In the genomic region with DNA sequence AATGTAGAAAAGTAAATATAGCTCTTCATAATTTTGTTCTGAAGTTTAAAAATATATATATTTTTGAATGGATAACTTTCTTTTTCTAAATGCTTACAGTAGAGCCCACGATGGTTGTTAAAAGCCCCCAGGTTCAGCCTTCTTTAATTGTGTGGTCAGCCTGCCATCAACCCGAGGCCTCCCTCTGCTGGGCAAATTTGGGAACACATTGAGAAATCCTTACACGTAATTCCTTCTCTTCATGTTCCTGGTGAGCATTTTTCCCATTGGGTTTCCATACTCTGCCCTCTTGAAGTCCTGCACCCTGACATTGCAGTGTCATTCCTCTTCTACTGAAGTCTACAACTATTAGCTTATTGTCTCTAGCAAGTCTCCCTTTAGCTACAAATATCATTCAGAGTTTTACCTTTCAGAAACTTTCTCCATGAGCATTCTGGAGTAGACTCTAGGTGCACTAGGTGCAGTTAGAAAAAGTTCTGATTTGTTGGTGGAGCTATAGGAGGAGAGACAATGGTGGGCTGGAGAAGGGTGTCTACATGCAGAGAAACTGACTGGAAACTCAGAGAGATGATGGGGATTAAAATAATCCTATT, we compare ENCODE assay signal across 8 cellular contexts. TPM values are rescaled to one million over a fixed set of nuclear protein-coding genes. Genes with fewer than 3 reads are reported as not detected.
DNase-seq lines count a peak whose midpoint lies in the region; ATAC-seq, FAIRE-seq and TF ChIP-seq lines count a peak whose summit lies in the region.

No MANE protein-coding gene starts in this region.

- TF ChIP-seq CTCF in BE2C (IDR thresholded peaks at IDR 0.05; ENCODE audit: low read depth, low read length) (peak; percentile 91), fibroblast of villous mesenchyme (IDR thresholded peaks at IDR 0.05; ENCODE audit: insufficient read depth, low read depth, low read length) (peak; percentile 86), osteoblast (IDR thresholded peaks at IDR 0.05; ENCODE audit: extremely low read depth, low read depth, low read length) (peak; percentile 88)

- ATAC-seq in GM18502 (IDR thresholded peaks at IDR 0.05; ENCODE audit: poor library complexity, unreplicated experiment) = no peak

- no peaks in the 10 kb centered on the region for H3K79me2 ChIP-seq in osteoblast (ENCODE audit: insufficient read depth, low read length)

- H3K36me3 ChIP-seq in BE2C (no peaks in the 10 kb centered on the region), osteoblast (ENCODE audit: insufficient read depth, low read length) (no peaks in the 10 kb centered on the region)

- DNase-seq in BE2C (peak; percentile 73), GM18507 (ENCODE audit: extremely low spot score, insufficient read length, low read depth) (no peak), NCI-H748 treated with DMSO at 0.1 percent for 48 hours (lab: John Stamatoyannopoulos, UW) (peak; percentile 64), fibroblast of villous mesenchyme (ENCODE audit: low read depth) (peak; percentile 67), osteoblast (ENCODE audit: insufficient read length, low spot score, missing footprints) (peak; percentile 87), cortex of kidney (lab: John Stamatoyannopoulos, UW) (no peak)
- peak; percentile 63 for DNase-seq in activated CD8-positive, alpha-beta memory T cell treated with anti-CD3 and anti-CD28 coated beads, Interleukin-2, amount 50 U/mL, for 48 hours

- no peak overlapping the region for H2AFZ ChIP-seq in osteoblast (ENCODE audit: low read length)

- H3K27ac ChIP-seq in osteoblast (ENCODE audit: low read depth, low read length) = no peak overlapping the region

- H3K4me1 ChIP-seq in BE2C = no peaks in the 10 kb centered on the region
- no peaks in the 10 kb centered on the region for H3K4me1 ChIP-seq in osteoblast (ENCODE audit: insufficient read depth, low read length)

- no peak overlapping the region for H3K4me2 ChIP-seq in osteoblast (ENCODE audit: insufficient read depth, low read length)

- no peaks in the 10 kb centered on the region for H4K20me1 ChIP-seq in osteoblast (ENCODE audit: insufficient read depth, low read length)

- H3K27me3 ChIP-seq in BE2C (no peaks in the 10 kb centered on the region), osteoblast (ENCODE audit: insufficient read depth, low read length) (no peaks in the 10 kb centered on the region)

- H3K4me3 ChIP-seq in BE2C (ENCODE audit: low read depth, low read length) (no peak overlapping the region), fibroblast of villous mesenchyme (ENCODE audit: low read depth, low read length) (no peak overlapping the region), osteoblast (ENCODE audit: insufficient read depth, low read length) (no peak overlapping the region)

- H3K9me3 ChIP-seq in BE2C (no peaks in the 10 kb centered on the region), osteoblast (ENCODE audit: low read depth, low read length) (no peaks in the 10 kb centered on the region)

- FAIRE-seq in GM18507 (lab: Jason Lieb, UNC) = peak; percentile 72

RNA-seq across cellular contexts. Expression of gene TRIM38, which starts 40.6 kb away (rescaled TPM):
- 1.4 TPM for polyA plus RNA-seq in BE2C (2012; ENCODE audit: insufficient read depth, insufficient read length, low read depth)
- total RNA-seq in fibroblast of villous mesenchyme (7.7 and 13.8 TPM in 2 replicates), osteoblast (13.0 and 13.3 TPM in 2 replicates)

Comparison
In these comparisons a context has a peak if more than half of its experiments do, and no peak if none do; other contexts are left out.
1. DNase-seq: peak in BE2C (single experiment), NCI-H748 treated with DMSO at 0.1 percent for 48 hours (single experiment), activated CD8-positive, alpha-beta memory T cell treated with anti-CD3 and anti-CD28 coated beads, Interleukin-2, amount 50 U/mL, for 48 hours (single experiment), fibroblast of villous mesenchyme (single experiment) and osteoblast (single experiment); none in GM18507 (single experiment) and cortex of kidney (single experiment).
2. Peak in every context shown above with its lines, with median percentiles within 50 percentile points of each other: CTCF ChIP-seq.